21 cellular contexts compared by ENCODE assay signal in the genomic region with DNA sequence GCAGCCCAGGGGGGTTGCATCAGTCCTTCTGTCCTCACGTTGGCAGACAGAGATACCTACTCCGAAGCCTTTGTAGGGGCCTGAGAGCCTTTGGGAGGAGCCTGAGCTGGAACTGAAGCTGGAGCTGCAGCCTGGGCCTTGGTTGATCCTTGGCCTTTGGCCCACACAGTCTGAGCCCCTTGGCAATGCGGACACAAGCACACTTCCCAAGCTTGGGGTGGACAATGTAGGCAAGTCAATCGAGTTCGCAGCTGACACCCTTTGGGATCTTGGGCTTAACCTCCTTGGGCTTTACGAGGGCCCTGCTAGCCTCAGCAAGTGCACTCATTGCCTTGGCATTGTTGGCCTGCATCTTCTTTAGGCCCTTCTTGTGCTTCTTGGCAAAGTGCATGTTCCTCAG. TPM values are rescaled to one million over a fixed set of nuclear protein-coding genes. Genes with fewer than 3 reads are reported as not detected.
DNase-seq lines count a peak whose midpoint lies in the region; ATAC-seq and TF ChIP-seq lines count a peak whose summit lies in the region.
"Had no signal": no experiment of that assay in that cellular context is flagged by ENCODE, and none has a peak within 500 bp of the region (broad histone marks: within the 10 kb centered on the region; RNA-seq: fewer than 3 reads in every experiment).

No MANE protein-coding gene starts in this region.

- no peak overlapping the region for H2BK15ac ChIP-seq in IMR-90 (ENCODE audit: low read depth, low read length)

- 97% methylated on average over 3 of the region's 6 CpGs; no CpG with 5 or more reads in 1 of the 2 experiments for WGBS in IMR-90 (ENCODE audit: extremely low coverage in 2 of 2, insufficient read length in 1 of 2), 2 experiments

- in situ Hi-C loops in IMR-90 (cut with MboI; ENCODE audit: low sequenced_read_pairs): no loop called here

- H3K27ac Mint-ChIP-seq in activated T-cell treated with anti-CD3 and anti-CD28 coated beads, Interleukin-2, amount 50 U/mL, for 24 hours: peak overlapping the region; percentile 26
- H3K27ac Mint-ChIP-seq: activated CD4-positive, alpha-beta memory T cell treated with anti-CD3 and anti-CD28 coated beads for 36 hours; activated naive CD4-positive, alpha-beta T cell treated with anti-CD3 and anti-CD28 coated beads, Interleukin-2, amount 10 ng/mL, durations not matched to agents 7 days and 5 days had no signal

- intact Hi-C loops in IMR-90 (cut with micrococcal nuclease): no loop called here

- 0 out of 4 replicates have a peak, but pooled peaks cover 0 to 7% of the 10 kb centered on the region in 2 experiments for H3K79me1 ChIP-seq in IMR-90 (ENCODE audit: low read depth in 1 of 2, low read length in 2 of 2)

- POLR2A ChIA-PET in IMR-90 (lab: Charles Lee; ENCODE audit: unreplicated experiment): interaction anchor here (1.0 kb wide), 1 partner anchor 18 kb away, joined by 3 read pairs; no protein-coding TSS in a partner anchor

- H2BK120ac ChIP-seq in IMR-90 (ENCODE audit: low read depth, low read length): no peak overlapping the region

- no peak overlapping the region for H3K4ac ChIP-seq in IMR-90 (ENCODE audit: low read depth, low read length)

- H3K9me3 ChIP-seq in IMR-90 (ENCODE audit: control insufficient read depth, insufficient read depth, low read length): no peaks in the 10 kb centered on the region
- H3K9me3 ChIP-seq: body of pancreas, gastroesophageal sphincter, HAP-1, thoracic aorta had no signal

- H3K9me3 Mint-ChIP-seq in activated T-cell treated with anti-CD3 and anti-CD28 coated beads, Interleukin-2, amount 50 U/mL, for 24 hours: no peaks in the 10 kb centered on the region
- H3K9me3 Mint-ChIP-seq: activated CD4-positive, alpha-beta memory T cell treated with anti-CD3 and anti-CD28 coated beads for 36 hours; activated naive CD4-positive, alpha-beta T cell treated with anti-CD3 and anti-CD28 coated beads, Interleukin-2, amount 10 ng/mL, durations not matched to agents 7 days and 5 days; T-cell had no signal

- no peak overlapping the region for H2BK20ac ChIP-seq in IMR-90 (ENCODE audit: low read depth, low read length)

- no peak for ATAC-seq in IMR-90 (ENCODE audit: low read depth)
- ATAC-seq: body of pancreas, gastroesophageal sphincter, T-cell had no signal

- no peak overlapping the region for H2BK5ac ChIP-seq in IMR-90 (ENCODE audit: low read depth, low read length, poor library complexity, severe bottlenecking)

- H3K4me1 Mint-ChIP-seq in activated T-cell treated with anti-CD3 and anti-CD28 coated beads, Interleukin-2, amount 50 U/mL, for 24 hours (ENCODE audit: low read depth): peaks cover 70% of the 10 kb centered on the region

- no peak overlapping the region for H3K23ac ChIP-seq in IMR-90 (ENCODE audit: low read depth, low read length)

- no peak overlapping the region for H3K18ac ChIP-seq in IMR-90 (ENCODE audit: low read depth, low read length)

- peak overlapping the region; percentile 10 for H3K4me3 Mint-ChIP-seq in activated T-cell treated with anti-CD3 and anti-CD28 coated beads, Interleukin-2, amount 50 U/mL, for 24 hours
- H3K4me3 Mint-ChIP-seq: activated CD4-positive, alpha-beta memory T cell treated with anti-CD3 and anti-CD28 coated beads for 36 hours; activated naive CD4-positive, alpha-beta T cell treated with anti-CD3 and anti-CD28 coated beads, Interleukin-2, amount 10 ng/mL, durations not matched to agents 7 days and 5 days had no signal

- TF ChIP-seq RAD21 in IMR-90 (IDR thresholded peaks at IDR 0.05; ENCODE audit: low read length): no peak

- DNase-seq in activated T-cell treated with anti-CD3 and anti-CD28 coated beads, Interleukin-2, amount 50 U/mL, for 24 hours: no peak
- DNase-seq in activated T-cell treated with anti-CD3 and anti-CD28 coated beads, Interleukin-2, amount 50 U/mL, for 1 hour: no peak
- DNase-seq in IMR-90: no peak
- DNase-seq in erythroblast (lab: John Stamatoyannopoulos, UW): peak in 1 of 2 experiments; percentile 12
- DNase-seq in NCI-H82 (lab: John Stamatoyannopoulos, UW): no peak
- DNase-seq in NK-92 treated with Interleukin-12 subunit alpha and Interleukin-12 subunit beta, amount 100 ng/mL, for 24 hours (lab: John Stamatoyannopoulos, UW): no peak
- no peak for DNase-seq in OCI-M2 (lab: John Stamatoyannopoulos, UW; ENCODE audit: unreplicated experiment)
- DNase-seq: activated CD4-positive, alpha-beta memory T cell treated with anti-CD3 and anti-CD28 coated beads for 36 hours; activated naive CD4-positive, alpha-beta T cell treated with anti-CD3 and anti-CD28 coated beads, Interleukin-2, amount 10 ng/mL, durations not matched to agents 7 days and 5 days; body of pancreas; DMS79; KBM-7; NCI-H524 treated with DMSO at 0.1 percent for 48 hours; SHP77; T-cell; WERI-Rb-1 had no signal

- H4K5ac ChIP-seq in IMR-90 (ENCODE audit: low read depth, low read length): no peak overlapping the region

- no peak overlapping the region for H4K91ac ChIP-seq in IMR-90 (ENCODE audit: insufficient read depth, low read depth, low read length)

- H3K9me1 ChIP-seq in IMR-90 (ENCODE audit: insufficient read depth, low read length): peaks cover 10% of the 10 kb centered on the region

- no TSS peak for BruUV-seq in IMR-90 (replicated peaks; lab: Mats Ljungman, UMichigan)

- CTCF ChIA-PET in IMR-90 (lab: Yijun Ruan, JAX): interaction anchor here (0.6 kb wide), 1 partner anchor 20 kb away, joined by 4 read pairs; no protein-coding TSS in a partner anchor

- no peak overlapping the region for H3K14ac ChIP-seq in IMR-90 (replicated peaks; ENCODE audit: low read depth, low read length)

- no peak overlapping the region for H3K27ac ChIP-seq in IMR-90 (ENCODE audit: insufficient read depth, low read length)
- no peak overlapping the region for H3K27ac ChIP-seq in rectal smooth muscle tissue (ENCODE audit: low read depth, low read length)
- H3K27ac ChIP-seq: body of pancreas, thoracic aorta, WERI-Rb-1 had no signal

- no peak overlapping the region for H2AFZ ChIP-seq in IMR-90 (replicated peaks; ENCODE audit: low read length, poor library complexity)

- H3K36me3 ChIP-seq in IMR-90 (ENCODE audit: control insufficient read depth, insufficient read depth, low read length) (peaks cover 55% of the 10 kb centered on the region), rectal smooth muscle tissue (ENCODE audit: control insufficient read depth, insufficient read depth, low read length) (peaks cover 9% of the 10 kb centered on the region)

- TF ChIP-seq POLR2A in IMR-90 (IDR thresholded peaks at IDR 0.05; ENCODE audit: low read depth, low read length) (peak; percentile 55; the same call in 1 of the 2 replicates), erythroblast (IDR thresholded peaks at IDR 0.05; ENCODE audit: low read length) (peak; percentile 19)

- H3K9ac ChIP-seq in IMR-90 (ENCODE audit: low read depth, low read length) (no peak overlapping the region), rectal smooth muscle tissue (ENCODE audit: low read length) (no peak overlapping the region)

- dilution Hi-C loops in IMR-90 (cut with HindIII; ENCODE audit: low sequenced_read_pairs, unreplicated experiment): no loop called here

- no peak overlapping the region for H4K8ac ChIP-seq in IMR-90 (ENCODE audit: low read depth in 2 of 2, low read length in 2 of 2)

- no peak for TF ChIP-seq CTCF in IMR-90 (conservative IDR thresholded peaks at IDR 0.05; ENCODE audit: low read depth, low read length)

- H3K4me1 ChIP-seq in IMR-90 (ENCODE audit: control insufficient read depth, insufficient read depth, low read length) (peaks cover 13% of the 10 kb centered on the region), rectal smooth muscle tissue (ENCODE audit: control insufficient read depth, insufficient read depth, low read length) (peaks cover 25% of the 10 kb centered on the region)

- no peak overlapping the region for H3K4me3 ChIP-seq in IMR-90 (ENCODE audit: insufficient read depth, low read depth, low read length)
- H3K4me3 ChIP-seq in rectal smooth muscle tissue (ENCODE audit: low read length): peak overlapping the region; percentile 9
- H3K4me3 ChIP-seq: body of pancreas, gastroesophageal sphincter, HAP-1, thoracic aorta had no signal

- no peak overlapping the region for H2AK9ac ChIP-seq in IMR-90 (replicated peaks; ENCODE audit: low read depth, low read length, poor library complexity)

- H3K56ac ChIP-seq in IMR-90 (ENCODE audit: extremely low read depth, insufficient read depth, low read length): no peak overlapping the region

- H3K27me3 Mint-ChIP-seq in activated T-cell treated with anti-CD3 and anti-CD28 coated beads, Interleukin-2, amount 50 U/mL, for 24 hours: no peaks in the 10 kb centered on the region
- H3K27me3 Mint-ChIP-seq: activated CD4-positive, alpha-beta memory T cell treated with anti-CD3 and anti-CD28 coated beads for 36 hours; activated naive CD4-positive, alpha-beta T cell treated with anti-CD3 and anti-CD28 coated beads, Interleukin-2, amount 10 ng/mL, durations not matched to agents 7 days and 5 days; T-cell had no signal

- no peak overlapping the region for H3K4me2 ChIP-seq in IMR-90 (ENCODE audit: low read depth, low read length)

- no peak overlapping the region for H2AK5ac ChIP-seq in IMR-90 (ENCODE audit: low read depth, low read length)

- H4K20me1 ChIP-seq in IMR-90 (ENCODE audit: insufficient read depth, low read length): peaks cover 90% of the 10 kb centered on the region

- H3K27me3 ChIP-seq in IMR-90 (ENCODE audit: control insufficient read depth, insufficient read depth, low read length) (no peaks in the 10 kb centered on the region), rectal smooth muscle tissue (ENCODE audit: control insufficient read depth, insufficient read depth, low read length) (no peaks in the 10 kb centered on the region)
- H3K27me3 ChIP-seq: body of pancreas, gastroesophageal sphincter had no signal

- H3K36me3 Mint-ChIP-seq in activated T-cell treated with anti-CD3 and anti-CD28 coated beads, Interleukin-2, amount 50 U/mL, for 24 hours (ENCODE audit: low read depth): peaks cover 88% of the 10 kb centered on the region

TF ChIP-seq in IMR-90, 13 proteins besides CTCF, POLR2A, EP300 and RAD21 (continues in another document):
- TF ChIP-seq MXI1 (IDR thresholded peaks at IDR 0.05; ENCODE audit: borderline replicate concordance, low read depth, low read length) (no peak), USF2 (IDR thresholded peaks at IDR 0.05; ENCODE audit: low read depth, low read length) (no peak)

RNA-seq across cellular contexts. Expression of gene CSNK1A1, which starts 5.9 kb away (rescaled TPM):
- 419 and 573 TPM in 2 replicates for total RNA-seq in IMR-90 (2012; rRNA removed)
- polyA plus RNA-seq in IMR-90 (2012; rRNA removed): 112 and 140 TPM in 2 replicates
- 64.4 and 68.9 TPM in 2 replicates for polyA plus RNA-seq in IMR-90 (2012; cell fraction: cytosol; rRNA removed)
- 56.7 and 85.2 TPM in 2 replicates for polyA plus RNA-seq in IMR-90 (2012; cell fraction: nucleus; rRNA removed; ENCODE audit: low replicate concordance)

RNA-seq across cellular contexts. Expression of gene ARHGEF37, which starts 36.0 kb away (rescaled TPM):
- total RNA-seq in IMR-90 (2012; rRNA removed): 0.28 and 0.54 TPM in 2 replicates
- polyA plus RNA-seq in IMR-90 (2012; rRNA removed): 0.39 and 0.42 TPM in 2 replicates
- 0.15 and 0.37 TPM in 2 replicates for polyA plus RNA-seq in IMR-90 (2012; cell fraction: cytosol; rRNA removed)
- 0.74 and 1.1 TPM in 2 replicates for polyA plus RNA-seq in IMR-90 (2012; cell fraction: nucleus; rRNA removed; ENCODE audit: low replicate concordance)
- total RNA-seq: mononuclear cell had no signal
